ENCODE assay signal across 14 cellular contexts in genomic region chr13:30824651-30825050, GRCh38.
"Had no signal": no experiment of that assay in that cellular context is flagged by ENCODE, and none has a peak within 500 bp of the region (broad histone marks: within the 10 kb centered on the region; RNA-seq: fewer than 3 reads in every experiment).

No MANE protein-coding gene starts in this region.

- DNase-seq: activated CD4-positive, alpha-beta memory T cell treated with anti-CD3 and anti-CD28 coated beads for 36 hours; activated effector memory CD4-positive, alpha-beta T cell treated with anti-CD3 and anti-CD28 coated beads, Interleukin-2, amount 50 U/mL, for 16 hours; activated T-cell treated with anti-CD3 and anti-CD28 coated beads, Interleukin-2, amount 50 U/mL, for 4 hours; amniotic stem cell; brain microvascular endothelial cell; cerebellar nuclear complex; erythroblast; lower lobe of right lung; stimulated activated CD4-positive, alpha-beta T cell treated with anti-CD3 and anti-CD28 coated beads, Interleukin-15, amount 100 ng/mL, for 24 hours; stimulated activated CD4-positive, alpha-beta T cell treated with anti-CD3 and anti-CD28 coated beads, Interleukin-4, amount 100 ng/mL, for 24 hours; T-helper 9 cell; testis had no signal

- H3K27ac ChIP-seq: brain microvascular endothelial cell, hepatocyte, lower lobe of right lung, testis had no signal

- H3K27me3 ChIP-seq: brain microvascular endothelial cell, hepatocyte, testis had no signal

- H3K79me2 ChIP-seq: hepatocyte had no signal

- H3K9me3 ChIP-seq: lower lobe of right lung, testis had no signal

- H3K4me1 ChIP-seq: lower lobe of right lung, testis had no signal

- H2AFZ ChIP-seq: hepatocyte had no signal

- H3K4me3 ChIP-seq: hepatocyte, lower lobe of right lung, testis had no signal

- ATAC-seq: activated T-cell treated with anti-CD3 and anti-CD28 coated beads, Interleukin-2, amount 50 U/mL, for 4 hours; lower lobe of right lung; natural killer cell treated with Interleukin-12 subunit alpha and Interleukin-12 subunit beta and Interleukin-15 and Interleukin-18, amount 100 ng/mL, for 72 hours had no signal

- H3K36me3 ChIP-seq: brain microvascular endothelial cell, lower lobe of right lung had no signal

- H3K4me2 ChIP-seq: hepatocyte had no signal
